1 cellular context compared by ENCODE assay signal in genomic region chr10:86958109-86958830, GRCh38.
TF ChIP-seq lines count a peak whose summit lies in the region.

Gene SNCG (plus strand): TSS chr10:86958599. CDS start chr10:86958698, 99 bp downstream.

TF ChIP-seq in HEK293, 187 proteins besides CTCF, POLR2A, EP300 and RAD21 (continued from another document and continues in another):
- TF ChIP-seq ZNF518A (tag by site-specific recombination; conservative IDR thresholded peaks at IDR 0.05; ENCODE audit: low read depth) (no peak), ZNF138 (tag by site-specific recombination; IDR thresholded peaks at IDR 0.05; ENCODE audit: borderline replicate concordance) (no peak), ZNF239 (tag by site-specific recombination; IDR thresholded peaks at IDR 0.05) (no peak), ELK4 (IDR thresholded peaks at IDR 0.05; ENCODE audit: borderline replicate concordance, low read depth, low read length) (no peak), ZNF449 (tag by site-specific recombination; IDR thresholded peaks at IDR 0.05) (peak; percentile 78), ZNF221 (tag by site-specific recombination; IDR thresholded peaks at IDR 0.05; ENCODE audit: borderline replicate concordance) (no peak), ZNF280D (tag by site-specific recombination; IDR thresholded peaks at IDR 0.05) (no peak), ZNF555 (tag by site-specific recombination; conservative IDR thresholded peaks at IDR 0.05) (no peak), ZSCAN5A (tag by site-specific recombination; IDR thresholded peaks at IDR 0.05) (no peak), ZNF266 (tag by site-specific recombination; IDR thresholded peaks at IDR 0.05; ENCODE audit: low read depth) (no peak), ZNF76 (tag by site-specific recombination; IDR thresholded peaks at IDR 0.05; ENCODE audit: borderline replicate concordance, low read depth) (no peak), KLF1 (tag by site-specific recombination; IDR thresholded peaks at IDR 0.05) (peak; percentile 93), ZNF610 (tag by site-specific recombination; IDR thresholded peaks at IDR 0.05; ENCODE audit: borderline replicate concordance) (no peak), ZNF776 (tag by site-specific recombination; IDR thresholded peaks at IDR 0.05; ENCODE audit: borderline replicate concordance) (no peak), ZSCAN16 (tag by site-specific recombination; IDR thresholded peaks at IDR 0.05) (no peak), MYNN (tag by site-specific recombination; IDR thresholded peaks at IDR 0.05; ENCODE audit: borderline replicate concordance) (no peak), ZBTB17 (tag by site-specific recombination; IDR thresholded peaks at IDR 0.05) (no peak), FEZF1 (tag by site-specific recombination; IDR thresholded peaks at IDR 0.05) (no peak), KLF16 (tag by site-specific recombination; IDR thresholded peaks at IDR 0.05) (no peak), ZBTB21 (tag by site-specific recombination; IDR thresholded peaks at IDR 0.05) (no peak), ZBTB11 (tag by site-specific recombination; conservative IDR thresholded peaks at IDR 0.05; ENCODE audit: low read depth) (no peak), ZNF747 (tag by site-specific recombination; IDR thresholded peaks at IDR 0.05) (no peak), ZNF549 (tag by site-specific recombination; IDR thresholded peaks at IDR 0.05) (no peak), ZNF521 (tag by site-specific recombination; IDR thresholded peaks at IDR 0.05) (no peak), WT1 (tag by site-specific recombination; IDR thresholded peaks at IDR 0.05) (no peak), ZIC2 (tag by site-specific recombination; IDR thresholded peaks at IDR 0.05) (peak; percentile 32), ZBTB7A (tag by site-specific recombination; IDR thresholded peaks at IDR 0.05; ENCODE audit: low read depth) (no peak), ZFP37 (tag by site-specific recombination; IDR thresholded peaks at IDR 0.05) (no peak), PRDM10 (tag by site-specific recombination; IDR thresholded peaks at IDR 0.05) (peak; percentile 48), HIC1 (tag by site-specific recombination; IDR thresholded peaks at IDR 0.05) (no peak)
